In genomic region chr22:30964858-30965257, GRCh38 we compare ENCODE assay signal across 18 cellular contexts. TPM values are rescaled to one million over a fixed set of nuclear protein-coding genes. Genes with fewer than 3 reads are reported as not detected.
DNase-seq lines count a peak whose midpoint lies in the region; TF ChIP-seq lines count a peak whose summit lies in the region.
"Had no signal": no experiment of that assay in that cellular context is flagged by ENCODE, and none has a peak within 500 bp of the region (broad histone marks: within the 10 kb centered on the region; RNA-seq: fewer than 3 reads in every experiment).

No MANE protein-coding gene starts in this region.

- H3K4me1 Mint-ChIP-seq in endodermal cell (peaks cover 15% of the 10 kb centered on the region), neural progenitor cell (peaks cover 13% of the 10 kb centered on the region)

- peak overlapping the region; percentile 93 for H3K4me2 ChIP-seq in DOHH2 (ENCODE audit: low read length)
- peak overlapping the region; percentile 74 for H3K4me2 ChIP-seq in OCI-LY7 (ENCODE audit: low read length)
- peak overlapping the region; percentile 93 for H3K4me2 ChIP-seq in neural progenitor cell
- H3K4me2 ChIP-seq: A549, PC-9 had no signal

- H3K27ac ChIP-seq in DOHH2 (ENCODE audit: low read depth, low read length) (no peak overlapping the region), OCI-LY7 (ENCODE audit: low read depth, low read length, poor library complexity, severe bottlenecking) (no peak overlapping the region), endodermal cell (ENCODE audit: low read depth, low read length) (no peak overlapping the region), neural progenitor cell (no peak overlapping the region)
- H3K27ac ChIP-seq: A549, PC-9, RWPE1 had no signal

- H3K79me2 ChIP-seq in DOHH2 (ENCODE audit: control insufficient read depth, low read length) (peaks cover 92% of the 10 kb centered on the region), OCI-LY7 (ENCODE audit: insufficient read depth, low read depth, low read length) (peaks cover 64% of the 10 kb centered on the region), neural progenitor cell (ENCODE audit: low read depth) (peaks cover 96% of the 10 kb centered on the region)

- H3K27me3 Mint-ChIP-seq in endodermal cell (ENCODE audit: insufficient read depth) (peaks cover 2% of the 10 kb centered on the region), neural progenitor cell (ENCODE audit: insufficient read depth, low read depth) (peaks cover 10% of the 10 kb centered on the region)

- H4K20me1 ChIP-seq in DOHH2 (ENCODE audit: control insufficient read depth, insufficient read depth, low read depth, low read length) = peaks cover 17% of the 10 kb centered on the region; the same call in 1 of the 2 replicates
- peaks cover 17% of the 10 kb centered on the region for H4K20me1 ChIP-seq in OCI-LY7 (ENCODE audit: insufficient read depth, low read length)
- peaks cover 19% of the 10 kb centered on the region for H4K20me1 ChIP-seq in neural progenitor cell (ENCODE audit: low read depth)

- H3K36me3 ChIP-seq in DOHH2 (ENCODE audit: control insufficient read depth, low read length) (peaks cover 60% of the 10 kb centered on the region), OCI-LY7 (ENCODE audit: insufficient read depth, low read length) (peaks cover 27% of the 10 kb centered on the region), endodermal cell (ENCODE audit: control insufficient read depth, insufficient read depth, low read length) (peaks cover 22% of the 10 kb centered on the region), neural progenitor cell (peaks cover 14% of the 10 kb centered on the region)

- peaks cover 44% of the 10 kb centered on the region for H3K4me1 ChIP-seq in DOHH2 (ENCODE audit: control insufficient read depth, low read length)
- H3K4me1 ChIP-seq in OCI-LY7 (ENCODE audit: insufficient read depth, low read length, poor library complexity, severe bottlenecking) = peaks cover 39% of the 10 kb centered on the region
- H3K4me1 ChIP-seq in endodermal cell (ENCODE audit: control insufficient read depth, insufficient read depth, low read length) = no peaks in the 10 kb centered on the region
- peaks cover 18% of the 10 kb centered on the region for H3K4me1 ChIP-seq in neural progenitor cell
- H3K4me1 ChIP-seq: A549 had no signal

- H3F3A ChIP-seq in DOHH2 (ENCODE audit: control insufficient read depth, insufficient read depth) (no peaks in the 10 kb centered on the region), neural progenitor cell (ENCODE audit: low read depth) (peaks cover 4% of the 10 kb centered on the region)

- no TSS peak for BruUV-seq in OCI-LY7 (replicated peaks; lab: Mats Ljungman, UMichigan)

- no peaks in the 10 kb centered on the region for H3K9me2 ChIP-seq in DOHH2 (replicated peaks; ENCODE audit: control insufficient read depth, low read length)
- H3K9me2 ChIP-seq in OCI-LY7 (ENCODE audit: insufficient read depth, low read length) = no peaks in the 10 kb centered on the region

- DNase-seq in OCI-LY7 (ENCODE audit: low spot score) (no peak), endodermal cell (no peak), neural progenitor cell (ENCODE audit: low spot score) (no peak), globus pallidus (ENCODE audit: low spot score) (no peak), retina (no peak), NCI-H446 treated with DMSO at 0.1 percent for 48 hours (lab: John Stamatoyannopoulos, UW) (no peak)
- DNase-seq: CD8-positive, alpha-beta memory T cell; MV-4-11; NCI-H1417; NCI-H187; NCI-H2107; NCI-H226; NCI-H524 treated with DMSO at 0.1 percent for 48 hours; PC-9; SIG-M5 had no signal

- peak overlapping the region; percentile 24 for H3K4me3 ChIP-seq in DOHH2 (ENCODE audit: low read length)
- H3K4me3 ChIP-seq in OCI-LY7 (ENCODE audit: low read depth, low read length, poor library complexity, severe bottlenecking) = peak overlapping the region; percentile 21
- H3K4me3 ChIP-seq in endodermal cell (ENCODE audit: low read length) = peak overlapping the region; percentile 97
- H3K4me3 ChIP-seq in neural progenitor cell = no peak overlapping the region
- H3K4me3 ChIP-seq: A549, PC-9 had no signal

- H3K27ac Mint-ChIP-seq in endodermal cell = no peak overlapping the region
- H3K27ac Mint-ChIP-seq in neural progenitor cell = no peak overlapping the region

- intact Hi-C loops in OCI-LY7 (cut with micrococcal nuclease; ENCODE audit: unreplicated experiment) = no loop called here

- no peak overlapping the region for H2AFZ ChIP-seq in OCI-LY7 (ENCODE audit: low read length)
- H2AFZ ChIP-seq in neural progenitor cell (replicated peaks) = no peak overlapping the region
- H2AFZ ChIP-seq: PC-9 had no signal

- 0 out of 2 replicates have a peak, but pooled peaks cover 3% of the 10 kb centered on the region for H3K9me3 ChIP-seq in DOHH2 (ENCODE audit: control insufficient read depth, insufficient read depth, low read length)
- no peaks in the 10 kb centered on the region for H3K9me3 ChIP-seq in OCI-LY7 (ENCODE audit: low read length)
- H3K9me3 ChIP-seq in endodermal cell (ENCODE audit: control insufficient read depth, low read length) = peaks cover 14% of the 10 kb centered on the region
- peaks cover 16% of the 10 kb centered on the region for H3K9me3 ChIP-seq in neural progenitor cell (ENCODE audit: low read depth)

- H3K4me3 Mint-ChIP-seq in endodermal cell = no peak overlapping the region
- H3K4me3 Mint-ChIP-seq in neural progenitor cell = no peak overlapping the region

- H3K27me3 ChIP-seq in DOHH2 (ENCODE audit: control insufficient read depth, low read length) = no peaks in the 10 kb centered on the region
- no peaks in the 10 kb centered on the region for H3K27me3 ChIP-seq in endodermal cell (ENCODE audit: control insufficient read depth, insufficient read depth, low read length, poor library complexity, severe bottlenecking)
- no peaks in the 10 kb centered on the region for H3K27me3 ChIP-seq in neural progenitor cell

- H3K9me3 Mint-ChIP-seq in endodermal cell (peaks cover 22% of the 10 kb centered on the region), neural progenitor cell (peaks cover 61% of the 10 kb centered on the region)

- POLR2A ChIA-PET in OCI-LY7 (lab: Charles Lee) = interaction anchor here (0.6 to 1.6 kb wide), 2 partner anchors 119 to 523 kb away, joined by 3 to 6 read pairs; no protein-coding TSS in a partner anchor

- H3K9ac ChIP-seq in endodermal cell (ENCODE audit: extremely low read depth, low read length, poor library complexity, severe bottlenecking) (no peak overlapping the region), neural progenitor cell (no peak overlapping the region)

- H3K36me3 Mint-ChIP-seq in endodermal cell (ENCODE audit: low read depth) (peaks cover 36% of the 10 kb centered on the region), neural progenitor cell (peaks cover 56% of the 10 kb centered on the region)

- 92 to 100% methylated on average over 3 to 4 of the region's 4 CpGs for WGBS in endodermal cell (ENCODE audit: insufficient coverage in 1 of 2, insufficient read length in 1 of 2), 2 experiments

- CTCF ChIA-PET in OCI-LY7 (lab: Charles Lee; ENCODE audit: unreplicated experiment) = no interaction called here

- TF ChIP-seq CTCF in DOHH2 (IDR thresholded peaks at IDR 0.05; ENCODE audit: low read depth, low read length, poor library complexity, severe bottlenecking) (no peak), OCI-LY7 (conservative IDR thresholded peaks at IDR 0.05; ENCODE audit: low read length) (no peak), endodermal cell (conservative IDR thresholded peaks at IDR 0.05) (no peak), neural progenitor cell (IDR thresholded peaks at IDR 0.05) (no peak)

RNA-seq across cellular contexts. Expression of gene MORC2, which starts 3.7 kb away (rescaled TPM):
- 22.9 and 26.0 TPM in 2 replicates for total RNA-seq in OCI-LY7 (2014; rRNA removed; shearing (Covaris generic))
- 35.6 and 37.4 TPM in 2 replicates for total RNA-seq in OCI-LY7 (2022)
- 10 to 100 TPM; 34.9 to 36.3 TPM for total RNA-seq in endodermal cell
- polyA plus RNA-seq in endodermal cell (2013, experiment 1 of 2) = 31.7 TPM
- polyA plus RNA-seq in endodermal cell (2013, experiment 2 of 2) = 36.8 TPM
- total RNA-seq in neural progenitor cell (ENCODE audit: low replicate concordance) = 29.8 and 35.0 TPM in 2 replicates

RNA-seq across cellular contexts. Expression of gene TUG1, which starts 4.2 kb away (rescaled TPM):
- total RNA-seq in OCI-LY7 (2014; rRNA removed; shearing (Covaris generic)) = 60.1 and 70.3 TPM in 2 replicates
- total RNA-seq in OCI-LY7 (2022) = 109 and 127 TPM in 2 replicates
- total RNA-seq in endodermal cell = 100 to 1,000 TPM; 113 to 123 TPM
- polyA plus RNA-seq in endodermal cell (2013, experiment 1 of 2) = 113 TPM
- polyA plus RNA-seq in endodermal cell (2013, experiment 2 of 2) = 105 TPM
- total RNA-seq in neural progenitor cell (ENCODE audit: low replicate concordance) = 130 and 136 TPM in 2 replicates
